8 cellular contexts compared by ENCODE assay signal in genomic region chr2:27071990-27072830, GRCh38. TPM values are rescaled to one million over a fixed set of nuclear protein-coding genes. Genes with fewer than 3 reads are reported as not detected.
DNase-seq lines count a peak whose midpoint lies in the region; ATAC-seq and TF ChIP-seq lines count a peak whose summit lies in the region.

No MANE protein-coding gene starts in this region.

- no peak for TF ChIP-seq EP300 in neural cell (conservative IDR thresholded peaks at IDR 0.05; ENCODE audit: poor library complexity, severe bottlenecking)

- H3K9me3 ChIP-seq in neural cell (ENCODE audit: low read length), result no peaks in the 10 kb centered on the region
- H3K9me3 ChIP-seq in aorta (ENCODE audit: control insufficient read depth, low read length), result no peaks in the 10 kb centered on the region

- H3K9ac ChIP-seq in neural cell (ENCODE audit: low read length), result peak overlapping the region; percentile 97

- TF ChIP-seq CTCF in neural cell (IDR thresholded peaks at IDR 0.05; ENCODE audit: poor library complexity, severe bottlenecking), result no peak

- TF ChIP-seq RAD21 in neural cell (conservative IDR thresholded peaks at IDR 0.05), result no peak

- H3F3A ChIP-seq in neural cell (ENCODE audit: insufficient read depth, low read length, poor library complexity, severe bottlenecking), result no peaks in the 10 kb centered on the region

- H3K36me3 ChIP-seq in neural cell (ENCODE audit: insufficient read depth, low read length), result no peaks in the 10 kb centered on the region
- H3K36me3 ChIP-seq in aorta (ENCODE audit: control insufficient read depth in 1 of 2, insufficient read depth in 2 of 2, low read length in 1 of 2), result no peaks in the 10 kb centered on the region

- 2 to 3% methylated on average over 30 to 34 of the region's 34 CpGs for WGBS in aorta, 2 donors

- peak overlapping the region; percentile 100 for H3K4me2 ChIP-seq in neural cell (ENCODE audit: low read length)

- ATAC-seq in HG03045 (IDR thresholded peaks at IDR 0.05; ENCODE audit: unreplicated experiment), result peak; percentile 18
- peak; percentile 66 for ATAC-seq in aorta (ENCODE audit: low FRiP score)

- peak; percentile 26 for DNase-seq in NCI-H1092 treated with DMSO at 0.1 percent for 48 hours (lab: John Stamatoyannopoulos, UW)
- no peak for DNase-seq in NCI-H1092 (lab: John Stamatoyannopoulos, UW)
- DNase-seq in activated CD4-positive, alpha-beta T cell treated with anti-CD3 and anti-CD28 coated beads for 48 hours, result peak; percentile 48
- DNase-seq in fibroblast of gingiva (ENCODE audit: low read depth), result peak; percentile 20
- DNase-seq in aorta, result peak; percentile 87 to 91
- DNase-seq in NCI-H2196 treated with DMSO at 0.1 percent for 48 hours (lab: John Stamatoyannopoulos, UW; ENCODE audit: unreplicated experiment), result no peak

- H3K27ac ChIP-seq in neural cell (ENCODE audit: low read length), result peak overlapping the region; percentile 87
- H3K27ac ChIP-seq in aorta (ENCODE audit: low read depth in 1 of 2, low read length in 2 of 2), result peak overlapping the region; percentile 83 to 90

- peak overlapping the region; percentile 97 for H2AFZ ChIP-seq in neural cell (ENCODE audit: low read depth, low read length)

- no peaks in the 10 kb centered on the region for H3K27me3 ChIP-seq in neural cell (ENCODE audit: insufficient read depth, low read depth, low read length)
- H3K27me3 ChIP-seq in aorta (ENCODE audit: control insufficient read depth in 1 of 2, insufficient read depth in 2 of 2, low read length in 1 of 2), result no peaks in the 10 kb centered on the region

- no peaks in the 10 kb centered on the region for H3K9me2 ChIP-seq in neural cell (ENCODE audit: insufficient read depth, low read length)

- intact Hi-C loops in aorta (cut with DNase I), result loop anchor here in 1 of 2 donors (2.0 kb wide), 1 partner anchor 19 kb away; no protein-coding TSS in a partner anchor

- peaks cover 23% of the 10 kb centered on the region for H3K79me2 ChIP-seq in neural cell (replicated peaks; ENCODE audit: insufficient read depth, low read length)

- H4K20me1 ChIP-seq in neural cell (ENCODE audit: insufficient read depth), result no peaks in the 10 kb centered on the region

- no peaks in the 10 kb centered on the region for H3K4me1 ChIP-seq in aorta (ENCODE audit: control insufficient read depth in 1 of 2, insufficient read depth in 2 of 2, low read length in 2 of 2)

- H3K4me3 ChIP-seq in neural cell (ENCODE audit: low read length), result peak overlapping the region; percentile 80
- peak overlapping the region; percentile 47 to 50 for H3K4me3 ChIP-seq in aorta (ENCODE audit: low read length in 2 of 2)

TF ChIP-seq in neural cell, 6 proteins besides CTCF, POLR2A, EP300 and RAD21:
- TF ChIP-seq EZH2 (IDR thresholded peaks at IDR 0.05; ENCODE audit: borderline replicate concordance, insufficient read depth, low read length, poor library complexity, severe bottlenecking) (no peak), MXI1 (conservative IDR thresholded peaks at IDR 0.05; ENCODE audit: poor library complexity, severe bottlenecking) (no peak), TAF1 (IDR thresholded peaks at IDR 0.05; ENCODE audit: low read depth) (no peak), POLR2AphosphoS5 (IDR thresholded peaks at IDR 0.05) (peak; percentile 47), REST (IDR thresholded peaks at IDR 0.05; ENCODE audit: borderline replicate concordance) (peak; percentile 21)

RNA-seq across cellular contexts. Expression of gene OST4, which starts 0.8 kb away (rescaled TPM):
- 263 and 292 TPM in 2 replicates for polyA plus RNA-seq in neural cell
- 80.8 and 91.8 TPM in 2 replicates for polyA minus RNA-seq in neural cell
- total RNA-seq in aorta, result 100 to 1,000 TPM; 219 to 260 TPM
- 100 to 1,000 TPM; 531 to 750 TPM for polyA plus RNA-seq in aorta

RNA-seq across cellular contexts. Expression of gene EMILIN1, which starts 6.2 kb away (rescaled TPM):
- polyA plus RNA-seq in neural cell, result 1.3 and 2.2 TPM in 2 replicates
- polyA minus RNA-seq in neural cell, result 1.9 and 2.3 TPM in 2 replicates
- total RNA-seq in aorta, result 100 to 1,000 TPM; 180 to 200 TPM
- polyA plus RNA-seq in aorta, result 100 to 1,000 TPM in 1 of 2 donors, 10 to 100 TPM in 1; 50.0 to 249 TPM

RNA-seq across cellular contexts. Expression of gene KHK, which starts 14.4 kb away (rescaled TPM):
- polyA plus RNA-seq in neural cell, result 3.1 and 4.1 TPM in 2 replicates
- 3.2 TPM in 2 replicates for polyA minus RNA-seq in neural cell
- 1 to 10 TPM; 3.4 to 5.1 TPM for total RNA-seq in aorta
- 10 to 100 TPM in 1 of 2 donors, 1 to 10 TPM in 1; 6.0 to 38.7 TPM for polyA plus RNA-seq in aorta

RNA-seq across cellular contexts. Expression of gene AGBL5, which starts 20.7 kb away (rescaled TPM):
- polyA plus RNA-seq in neural cell (34.3 and 39.1 TPM in 2 replicates), aorta (10 to 100 TPM; 11.5 to 16.7 TPM)
- 40.5 and 41.9 TPM in 2 replicates for polyA minus RNA-seq in neural cell
- 10 to 100 TPM; 14.3 to 15.0 TPM for total RNA-seq in aorta

RNA-seq across cellular contexts. Expression of gene TMEM214, which starts 39.4 kb away (rescaled TPM):
- polyA plus RNA-seq in neural cell, result 10.3 and 14.9 TPM in 2 replicates
- polyA minus RNA-seq in neural cell, result 14.6 TPM in 2 replicates
- total RNA-seq in aorta, result 100 to 1,000 TPM in 1 of 2 donors, 10 to 100 TPM in 1; 96.4 to 106 TPM
- 10 to 100 TPM; 30.2 to 93.3 TPM for polyA plus RNA-seq in aorta

Comparison
In these comparisons a context has a peak if more than half of its experiments do, and no peak if none do; other contexts are left out.
1. DNase-seq: peak in NCI-H1092 treated with DMSO at 0.1 percent for 48 hours (single experiment), activated CD4-positive, alpha-beta T cell treated with anti-CD3 and anti-CD28 coated beads for 48 hours (single experiment), fibroblast of gingiva (single experiment) and aorta (2 of 2); none in NCI-H1092 (single experiment) and NCI-H2196 treated with DMSO at 0.1 percent for 48 hours (single experiment).
2. RNA of gene EMILIN1, which starts 6.2 kb away (polyA plus RNA-seq): 50.0 to 249 TPM in aorta; 1.3 to 2.2 TPM in neural cell; every median in the first group is over 10 times any median in the second.